Comparison of ENCODE assay signal across 16 cellular contexts in genomic region chr9:81370096-81370495, GRCh38.
"Had no signal": no experiment of that assay in that cellular context is flagged by ENCODE, and none has a peak within 500 bp of the region (broad histone marks: within the 10 kb centered on the region; RNA-seq: fewer than 3 reads in every experiment).

No MANE protein-coding gene starts in this region.

- H3K4me2 ChIP-seq: SK-N-SH had no signal

- H3K27me3 ChIP-seq: SJSA1 had no signal

- H3K4me1 Mint-ChIP-seq: T-cell had no signal

- H3K9me3 ChIP-seq: SJSA1, SK-N-SH had no signal

- H3K9ac ChIP-seq: SK-N-SH had no signal

- H3K27ac Mint-ChIP-seq: T-cell had no signal

- H3K4me3 ChIP-seq: SJSA1 had no signal

- H3K27ac ChIP-seq: RWPE1, SJSA1 had no signal

- H3K27me3 Mint-ChIP-seq: T-cell had no signal

- H3K4me3 Mint-ChIP-seq: T-cell had no signal

- H3K4me1 ChIP-seq: SJSA1 had no signal

- H3K36me3 Mint-ChIP-seq: T-cell had no signal

- H3K36me3 ChIP-seq: SJSA1 had no signal

- DNase-seq: KBM-7, NCI-H1436 treated with DMSO at 0.1 percent for 48 hours, NCI-H1694, NCI-H187 treated with DMSO at 0.1 percent for 48 hours, NCI-H2029 treated with DMSO at 0.1 percent for 48 hours, NCI-H226, NCI-H446, NCI-H510A, NCI-H524 treated with DMSO at 0.1 percent for 48 hours, NCI-H774, SHP77, SK-N-SH, SW 1271, T-cell had no signal
